In the genomic region with DNA sequence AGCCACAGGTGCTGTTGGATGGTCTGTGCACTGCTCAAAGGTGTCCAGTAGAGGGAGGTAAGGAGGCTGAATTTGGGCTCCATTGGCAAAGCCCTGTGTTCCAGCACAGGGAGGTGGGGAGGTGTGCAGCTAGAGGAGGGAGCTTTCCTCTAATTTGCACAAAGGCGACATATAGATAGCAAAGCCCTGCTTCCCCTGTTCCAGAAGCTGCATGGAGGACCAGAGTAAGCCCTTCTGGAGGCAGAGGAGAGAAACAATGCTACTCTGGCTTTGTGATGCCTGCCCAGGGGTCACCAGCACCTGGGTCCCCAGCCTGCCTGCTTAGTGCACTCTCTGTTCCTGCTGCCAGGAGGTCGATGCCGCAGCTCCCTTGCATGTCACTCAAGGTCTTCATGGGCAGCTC, we compare ENCODE assay signal across 8 cellular contexts. TPM values are rescaled to one million over a fixed set of nuclear protein-coding genes. Genes with fewer than 3 reads are reported as not detected.
A peak's percentile ranks its signal among the peaks of the same experiment; 100 is the strongest.
DNase-seq lines count a peak whose midpoint lies in the region; ATAC-seq and TF ChIP-seq lines count a peak whose summit lies in the region.

No MANE protein-coding gene starts in this region.

- ATAC-seq in GM18517 (IDR thresholded peaks at IDR 0.05; ENCODE audit: unreplicated experiment) (peak; percentile 87), HG02870 (IDR thresholded peaks at IDR 0.05; ENCODE audit: unreplicated experiment) (peak; percentile 92), left colon (peak; percentile 80)

- H3K9me3 ChIP-seq in adrenal gland (replicated peaks in 1 of 3) (no peaks in the 10 kb centered on the region), tibial artery (no peaks in the 10 kb centered on the region)

- peak; percentile 25 to 60 (median 51) for TF ChIP-seq CTCF in adrenal gland (IDR thresholded peaks at IDR 0.05)
- peak; percentile 38 to 40 for TF ChIP-seq CTCF in tibial artery (IDR thresholded peaks at IDR 0.05)

- WGBS in adrenal gland, 4 donors = 46 to 66% (median 62%) methylated on average over 3 of the region's 3 CpGs

- intact Hi-C loops in adrenal gland (cut with DNase I) (no loop called here), left colon (cut with DNase I, micrococcal nuclease) (no loop called here), tibial artery (cut with DNase I; ENCODE audit: low total_unique reads) (no loop called here)

- H3K27me3 ChIP-seq in adrenal gland (no peaks in the 10 kb centered on the region), tibial artery (no peaks in the 10 kb centered on the region)

- peak; percentile 40 for DNase-seq in COLO829 (ENCODE audit: low spot score)
- peak; percentile 9 for DNase-seq in NCI-H1694 treated with DMSO at 0.1 percent for 48 hours (lab: John Stamatoyannopoulos, UW)
- peak in 6 of 7 donors; percentile 18 to 55 (median 38) for DNase-seq in adrenal gland
- peak in 1 of 2 donors; percentile 20 for DNase-seq in left colon
- DNase-seq in tibial artery = peak in 1 of 2 donors; percentile 56
- no peak for DNase-seq in NCI-H1048 (lab: John Stamatoyannopoulos, UW)

- H3K27ac ChIP-seq in adrenal gland = no peak overlapping the region
- H3K27ac ChIP-seq in tibial artery = peak overlapping the region in 1 of 2 donors; percentile 31

- TF ChIP-seq POLR2A in adrenal gland (IDR thresholded peaks at IDR 0.05) = no peak

- H3K4me3 ChIP-seq in adrenal gland (no peak overlapping the region), tibial artery (no peak overlapping the region)

- no peaks in the 10 kb centered on the region for H3K36me3 ChIP-seq in adrenal gland (replicated peaks in 1 of 2)
- no peaks in the 10 kb centered on the region for H3K36me3 ChIP-seq in tibial artery

- H3K4me1 ChIP-seq in adrenal gland (replicated peaks in 1 of 2) (peaks cover 4 to 6% of the 10 kb centered on the region in 2 donors), tibial artery (peaks cover 0 to 35% (median 14%) of the 10 kb centered on the region in 4 donors)

RNA-seq across cellular contexts. Expression of a gene that starts 3.4 kb away (rescaled TPM):
- total RNA-seq in adrenal gland (1 to 10 TPM in 7 of 8 donors, under 1 TPM in 1; 0.91 to 8.0 (median 4.9) TPM), left colon (1 to 10 TPM; 1.9 to 2.9 TPM)
- polyA plus RNA-seq in adrenal gland = 10 to 100 TPM in 1 of 3 donors, 1 to 10 TPM in 2; 1.1 to 11.6 (median 4.6) TPM
